23 cellular contexts compared by ENCODE assay signal in the genomic region with DNA sequence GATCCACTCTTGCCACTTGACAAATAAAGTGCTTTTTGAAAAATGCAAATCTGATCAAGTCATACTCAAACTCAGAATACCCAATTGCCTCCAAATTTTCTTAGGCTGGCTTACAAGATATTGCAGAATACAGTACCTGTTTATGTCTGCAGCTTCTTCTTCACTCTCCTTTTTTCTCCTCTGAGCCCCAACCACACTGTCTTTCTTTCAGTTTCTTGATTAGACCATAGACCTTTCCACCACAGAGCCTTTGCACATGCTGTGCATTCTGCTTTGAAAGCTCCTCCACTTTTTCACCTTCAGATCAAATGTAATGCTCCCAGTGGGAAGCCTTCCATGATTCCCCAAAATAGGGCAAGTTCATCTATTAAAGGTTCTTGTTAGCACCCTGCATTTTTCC. TPM values are rescaled to one million over a fixed set of nuclear protein-coding genes. Genes with fewer than 3 reads are reported as not detected.
A peak's percentile ranks its signal among the peaks of the same experiment; 100 is the strongest.
DNase-seq lines count a peak whose midpoint lies in the region; ATAC-seq lines count a peak whose summit lies in the region.
"Had no signal": no experiment of that assay in that cellular context is flagged by ENCODE, and none has a peak within 500 bp of the region (broad histone marks: within the 10 kb centered on the region; RNA-seq: fewer than 3 reads in every experiment).

No MANE protein-coding gene starts in this region.

- H3K27ac Mint-ChIP-seq in activated CD8-positive, alpha-beta memory T cell treated with anti-CD3 and anti-CD28 coated beads, Interleukin-2, amount 10 ng/mL, durations not matched to agents 7 days and 5 days, result no peak overlapping the region
- peak overlapping the region; percentile 66 for H3K27ac Mint-ChIP-seq in stimulated activated naive CD8-positive, alpha-beta T cell treated with anti-CD3 and anti-CD28 coated beads, Interleukin-15, Interleukin-2, amounts not matched to agents 100 ng/mL and 50 ng/mL, for 24 hours
- peak overlapping the region; percentile 30 for H3K27ac Mint-ChIP-seq in T-helper 17 cell
- H3K27ac Mint-ChIP-seq in stimulated activated naive CD8-positive, alpha-beta T cell treated with anti-CD3 and anti-CD28 coated beads, Interleukin-15, amount 100 ng/mL, for 72 hours, result peak overlapping the region; percentile 71 to 88

- no peaks in the 10 kb centered on the region for H3K27me3 Mint-ChIP-seq in activated CD8-positive, alpha-beta memory T cell treated with anti-CD3 and anti-CD28 coated beads, Interleukin-2, amount 10 ng/mL, durations not matched to agents 7 days and 5 days
- no peaks in the 10 kb centered on the region for H3K27me3 Mint-ChIP-seq in stimulated activated naive CD8-positive, alpha-beta T cell treated with anti-CD3 and anti-CD28 coated beads, Interleukin-15, Interleukin-2, amounts not matched to agents 100 ng/mL and 50 ng/mL, for 24 hours
- H3K27me3 Mint-ChIP-seq in T-helper 17 cell, result no peaks in the 10 kb centered on the region
- no peaks in the 10 kb centered on the region for H3K27me3 Mint-ChIP-seq in stimulated activated naive CD8-positive, alpha-beta T cell treated with anti-CD3 and anti-CD28 coated beads, Interleukin-15, amount 100 ng/mL, for 72 hours

- CTCF ChIA-PET in activated CD8-positive, alpha-beta memory T cell treated with anti-CD3 and anti-CD28 coated beads, Interleukin-2, amount 10 ng/mL, durations not matched to agents 7 days and 5 days (lab: Charles Lee), result no interaction called here

- peaks cover 27% of the 10 kb centered on the region for H3K4me1 Mint-ChIP-seq in activated CD8-positive, alpha-beta memory T cell treated with anti-CD3 and anti-CD28 coated beads, Interleukin-2, amount 10 ng/mL, durations not matched to agents 7 days and 5 days
- H3K4me1 Mint-ChIP-seq in stimulated activated naive CD8-positive, alpha-beta T cell treated with anti-CD3 and anti-CD28 coated beads, Interleukin-15, Interleukin-2, amounts not matched to agents 100 ng/mL and 50 ng/mL, for 24 hours (ENCODE audit: low read depth), result peaks cover 49% of the 10 kb centered on the region
- H3K4me1 Mint-ChIP-seq in T-helper 17 cell, result peaks cover 26% of the 10 kb centered on the region
- H3K4me1 Mint-ChIP-seq in stimulated activated naive CD8-positive, alpha-beta T cell treated with anti-CD3 and anti-CD28 coated beads, Interleukin-15, amount 100 ng/mL, for 72 hours, result peaks cover 42% of the 10 kb centered on the region

- peaks cover 3% of the 10 kb centered on the region for H3K9me3 Mint-ChIP-seq in activated CD8-positive, alpha-beta memory T cell treated with anti-CD3 and anti-CD28 coated beads, Interleukin-2, amount 10 ng/mL, durations not matched to agents 7 days and 5 days (ENCODE audit: low read depth)
- no peaks in the 10 kb centered on the region for H3K9me3 Mint-ChIP-seq in stimulated activated naive CD8-positive, alpha-beta T cell treated with anti-CD3 and anti-CD28 coated beads, Interleukin-15, Interleukin-2, amounts not matched to agents 100 ng/mL and 50 ng/mL, for 24 hours
- H3K9me3 Mint-ChIP-seq in stimulated activated naive CD8-positive, alpha-beta T cell treated with anti-CD3 and anti-CD28 coated beads, Interleukin-15, amount 100 ng/mL, for 72 hours, result no peaks in the 10 kb centered on the region

- H3K36me3 Mint-ChIP-seq in activated CD8-positive, alpha-beta memory T cell treated with anti-CD3 and anti-CD28 coated beads, Interleukin-2, amount 10 ng/mL, durations not matched to agents 7 days and 5 days, result peaks cover 2% of the 10 kb centered on the region
- H3K36me3 Mint-ChIP-seq in stimulated activated naive CD8-positive, alpha-beta T cell treated with anti-CD3 and anti-CD28 coated beads, Interleukin-15, Interleukin-2, amounts not matched to agents 100 ng/mL and 50 ng/mL, for 24 hours (ENCODE audit: low read depth), result peaks cover 12% of the 10 kb centered on the region
- no peaks in the 10 kb centered on the region for H3K36me3 Mint-ChIP-seq in T-helper 17 cell (ENCODE audit: low read depth)

- H3K4me3 Mint-ChIP-seq in activated CD8-positive, alpha-beta memory T cell treated with anti-CD3 and anti-CD28 coated beads, Interleukin-2, amount 10 ng/mL, durations not matched to agents 7 days and 5 days, result no peak overlapping the region
- no peak overlapping the region for H3K4me3 Mint-ChIP-seq in stimulated activated naive CD8-positive, alpha-beta T cell treated with anti-CD3 and anti-CD28 coated beads, Interleukin-15, Interleukin-2, amounts not matched to agents 100 ng/mL and 50 ng/mL, for 24 hours
- no peak overlapping the region for H3K4me3 Mint-ChIP-seq in T-helper 17 cell
- no peak overlapping the region for H3K4me3 Mint-ChIP-seq in stimulated activated naive CD8-positive, alpha-beta T cell treated with anti-CD3 and anti-CD28 coated beads, Interleukin-15, amount 100 ng/mL, for 72 hours

- no peaks in the 10 kb centered on the region for H3K9me3 ChIP-seq in T-helper 17 cell (ENCODE audit: control insufficient read depth, low read length, poor library complexity, severe bottlenecking)
- H3K9me3 ChIP-seq: BLaER1 treated with 17β-estradiol and CSF1 and Interleukin-3, amounts not matched to agents 10 nM and 100 nM; HAP-1 had no signal

- DNase-seq in activated CD8-positive, alpha-beta memory T cell treated with anti-CD3 and anti-CD28 coated beads, Interleukin-2, amount 10 ng/mL, durations not matched to agents 7 days and 5 days, result no peak
- no peak for DNase-seq in activated CD8-positive, alpha-beta memory T cell treated with anti-CD3 and anti-CD28 coated beads for 24 hours
- DNase-seq in stimulated activated naive CD8-positive, alpha-beta T cell treated with anti-CD3 and anti-CD28 coated beads, Interleukin-15, Interleukin-2, amounts not matched to agents 100 U/mL and 50 U/mL, for 24 hours, result no peak
- DNase-seq in T-helper 17 cell (no peak), NCI-H1417 (lab: John Stamatoyannopoulos, UW) (no peak), left lobe of liver (ENCODE audit: low spot score) (no peak)
- DNase-seq in stimulated activated naive CD8-positive, alpha-beta T cell treated with anti-CD3 and anti-CD28 coated beads, Interleukin-15, amount 100 ng/mL, for 72 hours, result no peak
- DNase-seq: COR-L47, DMS 273 treated with DMSO at 0.1 percent for 48 hours, GM23248, KG1, MV-4-11, NCI-H1417 treated with DMSO at 0.1 percent for 48 hours, NCI-H187 treated with DMSO at 0.1 percent for 48 hours, NCI-H226, NCI-H524 treated with DMSO at 0.1 percent for 48 hours, PC-3, RPMI8226, SIG-M5 had no signal

- ATAC-seq in activated CD8-positive, alpha-beta memory T cell treated with anti-CD3 and anti-CD28 coated beads, Interleukin-2, amount 10 ng/mL, durations not matched to agents 7 days and 5 days, result peak; percentile 48
- ATAC-seq in stimulated activated naive CD8-positive, alpha-beta T cell treated with anti-CD3 and anti-CD28 coated beads, Interleukin-15, Interleukin-2, amounts not matched to agents 100 U/mL and 50 U/mL, for 24 hours, result no peak
- no peak for ATAC-seq in T-helper 17 cell
- peak; percentile 57 for ATAC-seq in stimulated activated naive CD8-positive, alpha-beta T cell treated with anti-CD3 and anti-CD28 coated beads, Interleukin-15, amount 100 ng/mL, for 72 hours
- ATAC-seq in left lobe of liver, result no peak
- ATAC-seq: PC-3 had no signal

RNA-seq across cellular contexts. Expression of gene GYS2, which starts 13.9 kb away (rescaled TPM):
- not detected for total RNA-seq in activated CD8-positive, alpha-beta memory T cell treated with anti-CD3 and anti-CD28 coated beads, Interleukin-2, amount 10 ng/mL, durations not matched to agents 7 days and 5 days
- under 1 TPM in 1 of 2 donors, not detected in 1; 0.15 TPM for total RNA-seq in T-helper 17 cell
- 40.9 TPM for total RNA-seq in left lobe of liver
- total RNA-seq: GM23248, HT-29, PC-3 had no signal

RNA-seq across cellular contexts. Expression of gene LDHB, which starts 39.1 kb away (rescaled TPM):
- 1,000 to 10,000 TPM in 1 of 2 experiments, 100 to 1,000 TPM in 1; 907 to 1,215 TPM for total RNA-seq in activated CD8-positive, alpha-beta memory T cell treated with anti-CD3 and anti-CD28 coated beads, Interleukin-2, amount 10 ng/mL, durations not matched to agents 7 days and 5 days
- total RNA-seq in T-helper 17 cell, result 100 to 1,000 TPM; 767 to 787 TPM
- 23.2 TPM for total RNA-seq in left lobe of liver

Comparison
In these comparisons a context has a peak if more than half of its experiments do, and no peak if none do; other contexts are left out.
1. ATAC-seq: peak in activated CD8-positive, alpha-beta memory T cell treated with anti-CD3 and anti-CD28 coated beads, Interleukin-2, amount 10 ng/mL, durations not matched to agents 7 days and 5 days (single experiment) and stimulated activated naive CD8-positive, alpha-beta T cell treated with anti-CD3 and anti-CD28 coated beads, Interleukin-15, amount 100 ng/mL, for 72 hours (single experiment); none in stimulated activated naive CD8-positive, alpha-beta T cell treated with anti-CD3 and anti-CD28 coated beads, Interleukin-15, Interleukin-2, amounts not matched to agents 100 U/mL and 50 U/mL, for 24 hours (single experiment), T-helper 17 cell (single experiment) and left lobe of liver (single experiment).
2. RNA of gene GYS2, which starts 13.9 kb away (total RNA-seq): 40.9 TPM in left lobe of liver (single experiment); 0.15 TPM in T-helper 17 cell and not detected in activated CD8-positive, alpha-beta memory T cell treated with anti-CD3 and anti-CD28 coated beads, Interleukin-2, amount 10 ng/mL, durations not matched to agents 7 days and 5 days; every median in the first group is over 10 times any median in the second.
3. RNA of gene LDHB, which starts 39.1 kb away (total RNA-seq): 907 to 1,215 TPM in activated CD8-positive, alpha-beta memory T cell treated with anti-CD3 and anti-CD28 coated beads, Interleukin-2, amount 10 ng/mL, durations not matched to agents 7 days and 5 days and 767 to 787 TPM in T-helper 17 cell; 23.2 TPM in left lobe of liver (single experiment); every median in the first group is over 10 times any median in the second.